Comparison of ENCODE assay signal across 11 cellular contexts in genomic region chr14:76715102-76715926, GRCh38. TPM values are rescaled to one million over a fixed set of nuclear protein-coding genes. Genes with fewer than 3 reads are reported as not detected.
DNase-seq lines count a peak whose midpoint lies in the region; ATAC-seq and TF ChIP-seq lines count a peak whose summit lies in the region.
"Had no signal": no experiment of that assay in that cellular context is flagged by ENCODE, and none has a peak within 500 bp of the region (broad histone marks: within the 10 kb centered on the region; RNA-seq: fewer than 3 reads in every experiment).

No MANE protein-coding gene starts in this region.

- H3K36me3 ChIP-seq in esophagus muscularis mucosa (no peaks in the 10 kb centered on the region), neural progenitor cell (no peaks in the 10 kb centered on the region)

- DNase-seq in DMS 273 treated with DMSO at 0.1 percent for 48 hours (lab: John Stamatoyannopoulos, UW) (peak; percentile 70), NCI-H82 treated with DMSO at 0.1 percent for 48 hours (lab: John Stamatoyannopoulos, UW; ENCODE audit: unreplicated experiment) (peak; percentile 94), esophagus muscularis mucosa (ENCODE audit: extremely low spot score) (peak; percentile 90), neural progenitor cell (ENCODE audit: low spot score) (peak; percentile 52), GM19240 (ENCODE audit: insufficient read length, low spot score) (no peak)
- DNase-seq in activated CD4-positive, alpha-beta T cell treated with anti-CD3 and anti-CD28 coated beads, Interleukin-2, amount 50 U/mL, for 48 hours = no peak
- DNase-seq: activated T-cell treated with anti-CD3 and anti-CD28 coated beads, Interleukin-2, amount 50 U/mL, for 4 hours; NCI-H1092 treated with DMSO at 0.1 percent for 48 hours; RPMI8226 had no signal

- H2AFZ ChIP-seq in neural progenitor cell (replicated peaks) = no peak overlapping the region

- H3K27me3 ChIP-seq in esophagus muscularis mucosa (peaks cover 0 to 5% (median 0%) of the 10 kb centered on the region in 4 donors), neural progenitor cell (no peaks in the 10 kb centered on the region)

- no peak overlapping the region for H3K4me2 ChIP-seq in neural progenitor cell

- H3K4me1 ChIP-seq in esophagus muscularis mucosa (peaks cover 19 to 48% (median 21%) of the 10 kb centered on the region in 4 donors), neural progenitor cell (peaks cover 10% of the 10 kb centered on the region)

- TF ChIP-seq CTCF in esophagus muscularis mucosa (IDR thresholded peaks at IDR 0.05) (no peak), neural progenitor cell (IDR thresholded peaks at IDR 0.05) (no peak)

- no peak for ATAC-seq in GM21619 (IDR thresholded peaks at IDR 0.05; ENCODE audit: unreplicated experiment)
- no peak for ATAC-seq in HG02970 (IDR thresholded peaks at IDR 0.05; ENCODE audit: low FRiP score, unreplicated experiment)
- ATAC-seq: activated T-cell treated with anti-CD3 and anti-CD28 coated beads, Interleukin-2, amount 50 U/mL, for 4 hours had no signal

- H3K27ac ChIP-seq in esophagus muscularis mucosa (replicated peaks in 1 of 4) (peak overlapping the region; percentile 43 to 65 (median 56)), neural progenitor cell (no peak overlapping the region)

- intact Hi-C loops in esophagus muscularis mucosa (cut with DNase I) = no loop called here

- peaks cover 7% of the 10 kb centered on the region for H3K27me3 Mint-ChIP-seq in neural progenitor cell (ENCODE audit: insufficient read depth, low read depth)

- H3K4me3 Mint-ChIP-seq in neural progenitor cell = no peak overlapping the region
- H3K4me3 Mint-ChIP-seq: activated T-cell treated with anti-CD3 and anti-CD28 coated beads, Interleukin-2, amount 50 U/mL, for 4 hours had no signal

- peaks cover 3% of the 10 kb centered on the region for H3K36me3 Mint-ChIP-seq in neural progenitor cell

- H3K27ac Mint-ChIP-seq in neural progenitor cell = no peak overlapping the region

- no peaks in the 10 kb centered on the region for H4K20me1 ChIP-seq in neural progenitor cell (ENCODE audit: low read depth)

- no peak for TF ChIP-seq POLR2A in esophagus muscularis mucosa (IDR thresholded peaks at IDR 0.05; ENCODE audit: low read depth)

- H3K9me3 Mint-ChIP-seq in neural progenitor cell = peaks cover 22% of the 10 kb centered on the region
- H3K9me3 Mint-ChIP-seq: activated T-cell treated with anti-CD3 and anti-CD28 coated beads, Interleukin-2, amount 50 U/mL, for 4 hours had no signal

- no peaks in the 10 kb centered on the region for H3K9me3 ChIP-seq in esophagus muscularis mucosa
- no peaks in the 10 kb centered on the region for H3K9me3 ChIP-seq in neural progenitor cell (ENCODE audit: low read depth)

- WGBS in esophagus muscularis mucosa = 49% methylated on average over 12 of the region's 12 CpGs

- no peak for TF ChIP-seq EP300 in esophagus muscularis mucosa (IDR thresholded peaks at IDR 0.05)

- H3K4me3 ChIP-seq in esophagus muscularis mucosa (no peak overlapping the region), neural progenitor cell (no peak overlapping the region)

- peaks cover 7% of the 10 kb centered on the region for H3F3A ChIP-seq in neural progenitor cell (ENCODE audit: low read depth)

- H3K4me1 Mint-ChIP-seq in neural progenitor cell = peaks cover 23% of the 10 kb centered on the region

- H3K79me2 ChIP-seq in neural progenitor cell (ENCODE audit: low read depth) = no peaks in the 10 kb centered on the region

- no peak overlapping the region for H3K9ac ChIP-seq in neural progenitor cell

RNA-seq across cellular contexts. Expression of gene VASH1, which starts 46.0 kb away (rescaled TPM):
- total RNA-seq in esophagus muscularis mucosa = 10 to 100 TPM in 2 of 4 donors, 1 to 10 TPM in 2; 5.6 to 17.5 (median 9.2) TPM
- total RNA-seq in neural progenitor cell (ENCODE audit: low replicate concordance) = 10.3 and 20.1 TPM in 2 replicates

Comparison
In these comparisons a context has a peak if more than half of its experiments do, and no peak if none do; other contexts are left out.
1. DNase-seq: peak in DMS 273 treated with DMSO at 0.1 percent for 48 hours (single experiment), NCI-H82 treated with DMSO at 0.1 percent for 48 hours (single experiment), esophagus muscularis mucosa (single experiment) and neural progenitor cell (single experiment); none in activated CD4-positive, alpha-beta T cell treated with anti-CD3 and anti-CD28 coated beads, Interleukin-2, amount 50 U/mL, for 48 hours (0 of 2) and GM19240 (single experiment).